8 cellular contexts compared by ENCODE assay signal in the genomic region with DNA sequence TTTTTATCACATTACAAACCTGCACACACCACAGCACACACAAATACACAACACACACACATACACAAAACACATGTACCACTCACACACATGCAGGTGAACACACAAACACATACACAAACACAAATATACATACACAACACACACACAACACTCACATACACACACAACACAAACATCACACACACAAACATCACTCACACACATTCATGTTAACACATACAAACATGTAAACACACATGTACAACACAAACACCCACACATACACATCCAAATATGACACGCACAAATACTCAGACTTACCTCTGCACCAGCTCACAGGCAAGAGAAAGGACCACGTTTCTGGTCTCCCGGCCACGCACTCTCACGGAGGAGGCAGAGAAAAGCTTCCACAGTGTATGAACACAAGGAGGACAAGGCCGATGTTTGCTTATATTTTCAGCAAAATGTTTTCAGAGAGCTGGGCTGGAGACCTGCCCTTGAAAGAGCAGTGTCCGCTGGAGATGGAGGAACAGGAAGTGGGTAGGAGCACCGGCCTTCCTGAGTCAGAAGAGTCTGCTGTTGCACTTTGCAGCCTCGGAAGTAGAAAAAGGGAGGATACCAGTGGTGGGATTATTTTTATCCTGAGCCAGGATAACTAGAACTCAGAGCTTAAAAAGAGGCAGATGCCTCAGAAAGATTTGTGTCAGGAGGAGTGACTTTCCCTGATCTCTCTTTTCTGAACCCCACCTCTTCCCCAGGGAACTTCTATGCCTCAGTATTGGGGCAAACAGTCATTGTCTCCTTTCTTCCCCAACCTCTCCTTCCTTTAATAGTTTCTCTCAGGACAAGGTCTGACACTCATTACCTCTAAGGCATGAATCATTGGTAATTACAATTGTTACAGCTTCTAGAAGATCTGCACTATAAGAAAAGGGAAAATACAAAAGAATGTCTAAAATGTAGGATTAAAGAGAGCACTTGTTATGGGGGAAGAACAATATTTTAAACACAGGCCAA. TPM values are rescaled to one million over a fixed set of nuclear protein-coding genes. Genes with fewer than 3 reads are reported as not detected.
DNase-seq lines count a peak whose midpoint lies in the region; ATAC-seq lines count a peak whose summit lies in the region.

A gene (minus strand): TSS at position 520 of the 999 bp plus-strand sequence. CDS start 2,243 bp downstream, outside the sequence.

- peak within 1 kb of the TSS; percentile 89 for H3K27ac Mint-ChIP-seq in activated CD4-positive, alpha-beta memory T cell treated with anti-CD3 and anti-CD28 coated beads, Interleukin-2, amount 10 ng/mL, durations not matched to agents 7 days and 5 days

- peak; percentile 56 for DNase-seq in activated CD4-positive, alpha-beta memory T cell treated with anti-CD3 and anti-CD28 coated beads, Interleukin-2, amount 10 ng/mL, durations not matched to agents 7 days and 5 days
- peak; percentile 80 for DNase-seq in cardiac septum (ENCODE audit: low spot score)
- peak; percentile 20 for DNase-seq in stimulated activated CD8-positive, alpha-beta memory T cell treated with anti-CD3 and anti-CD28 coated beads, Interleukin-12 subunit alpha, Interleukin-12 subunit beta, amount 100 ng/mL, for 4 hours (ENCODE audit: low read depth)
- no peak for DNase-seq in COLO829 (ENCODE audit: low spot score)
- no peak for DNase-seq in NCI-H1105 treated with DMSO at 0.1 percent for 48 hours (lab: John Stamatoyannopoulos, UW)
- DNase-seq in hippocampal formation (lab: John Stamatoyannopoulos, UW): no peak

- intact Hi-C loops in cardiac septum (cut with DNase I): loop anchor here (2.0 to 5.0 kb wide), 5 partner anchors 45 to 180 kb away; a partner anchor contains a TSS

- POLR2A ChIA-PET in activated CD4-positive, alpha-beta memory T cell treated with anti-CD3 and anti-CD28 coated beads, Interleukin-2, amount 10 ng/mL, durations not matched to agents 7 days and 5 days (lab: Charles Lee): interaction anchor here (0.7 to 4.8 kb wide), 29 partner anchors 9 to 185 kb away, joined by 3 to 39 read pairs (median 4); a partner anchor contains a TSS

- CTCF ChIA-PET in activated CD4-positive, alpha-beta memory T cell treated with anti-CD3 and anti-CD28 coated beads, Interleukin-2, amount 10 ng/mL, durations not matched to agents 7 days and 5 days (lab: Charles Lee): interaction anchor here (0.7 to 1.7 kb wide), 11 partner anchors 35 to 226 kb away, joined by 3 to 16 read pairs (median 3); a partner anchor contains a TSS

- no peaks in the 10 kb centered on the region for H3K27me3 Mint-ChIP-seq in activated CD4-positive, alpha-beta memory T cell treated with anti-CD3 and anti-CD28 coated beads, Interleukin-2, amount 10 ng/mL, durations not matched to agents 7 days and 5 days

- H3K36me3 Mint-ChIP-seq in activated CD4-positive, alpha-beta memory T cell treated with anti-CD3 and anti-CD28 coated beads, Interleukin-2, amount 10 ng/mL, durations not matched to agents 7 days and 5 days (ENCODE audit: low read depth): peaks cover 77% of the 10 kb centered on the region

- peaks cover 24% of the 10 kb centered on the region for H3K9me3 Mint-ChIP-seq in activated CD4-positive, alpha-beta memory T cell treated with anti-CD3 and anti-CD28 coated beads, Interleukin-2, amount 10 ng/mL, durations not matched to agents 7 days and 5 days

- H3K4me3 Mint-ChIP-seq in activated CD4-positive, alpha-beta memory T cell treated with anti-CD3 and anti-CD28 coated beads, Interleukin-2, amount 10 ng/mL, durations not matched to agents 7 days and 5 days: peak within 1 kb of the TSS; percentile 98

- peaks cover 68% of the 10 kb centered on the region for H3K4me1 Mint-ChIP-seq in activated CD4-positive, alpha-beta memory T cell treated with anti-CD3 and anti-CD28 coated beads, Interleukin-2, amount 10 ng/mL, durations not matched to agents 7 days and 5 days

- peak; percentile 82 for ATAC-seq in GM19351 (IDR thresholded peaks at IDR 0.05; ENCODE audit: unreplicated experiment)
- ATAC-seq in HG03442 (IDR thresholded peaks at IDR 0.05; ENCODE audit: unreplicated experiment): peak; percentile 74

RNA-seq across cellular contexts. Expression of the gene that starts here (rescaled TPM):
- total RNA-seq in activated CD4-positive, alpha-beta memory T cell treated with anti-CD3 and anti-CD28 coated beads, Interleukin-2, amount 10 ng/mL, durations not matched to agents 7 days and 5 days: 10 to 100 TPM; 84.9 to 85.9 TPM
- total RNA-seq in cardiac septum: 16.6 TPM

Comparison
In these comparisons a context has a peak if more than half of its experiments do, and no peak if none do; other contexts are left out.
1. DNase-seq: peak in activated CD4-positive, alpha-beta memory T cell treated with anti-CD3 and anti-CD28 coated beads, Interleukin-2, amount 10 ng/mL, durations not matched to agents 7 days and 5 days (single experiment), cardiac septum (single experiment) and stimulated activated CD8-positive, alpha-beta memory T cell treated with anti-CD3 and anti-CD28 coated beads, Interleukin-12 subunit alpha, Interleukin-12 subunit beta, amount 100 ng/mL, for 4 hours (single experiment); none in COLO829 (single experiment), NCI-H1105 treated with DMSO at 0.1 percent for 48 hours (single experiment) and hippocampal formation (0 of 2).